11 cellular contexts compared by ENCODE assay signal in genomic region chr9:81588148-81588874, GRCh38.
DNase-seq lines count a peak whose midpoint lies in the region; ATAC-seq and TF ChIP-seq lines count a peak whose summit lies in the region.
"Had no signal": no experiment of that assay in that cellular context is flagged by ENCODE, and none has a peak within 500 bp of the region (broad histone marks: within the 10 kb centered on the region; RNA-seq: fewer than 3 reads in every experiment).

No MANE protein-coding gene starts in this region.

- peaks cover 16 to 34% of the 10 kb centered on the region in 2 donors for H3K4me1 ChIP-seq in mucosa of rectum (ENCODE audit: control insufficient read depth in 2 of 2, insufficient read depth in 2 of 2, low read length in 2 of 2)

- DNase-seq in AG08396 (ENCODE audit: low spot score) (peak; percentile 73), NCI-H460 (ENCODE audit: extremely low read depth, low read depth) (peak; percentile 17), epithelial cell of esophagus (ENCODE audit: low read depth) (peak; percentile 85), AML-193 (lab: John Stamatoyannopoulos, UW) (no peak), islet precursor cell (no peak), NCI-H2107 (lab: John Stamatoyannopoulos, UW) (no peak)
- DNase-seq: CD4-positive, alpha-beta memory T cell; stimulated activated naive CD4-positive, alpha-beta T cell treated with Interleukin-2 at 50 U/mL for 16 hours had no signal

- H3K9ac ChIP-seq in mucosa of rectum (ENCODE audit: low read depth in 1 of 2, low read length in 2 of 2) = peak overlapping the region; percentile 26 to 57

- no peaks in the 10 kb centered on the region for H3K27me3 ChIP-seq in mucosa of rectum (ENCODE audit: control insufficient read depth in 2 of 2, insufficient read depth in 2 of 2, low read length in 2 of 2)

- H3K4me3 ChIP-seq in epithelial cell of esophagus (ENCODE audit: low read length) = no peak overlapping the region
- H3K4me3 ChIP-seq in mucosa of rectum (ENCODE audit: low read length in 2 of 2) = peak overlapping the region; percentile 36 to 55

- no peaks in the 10 kb centered on the region for H3K9me3 ChIP-seq in mucosa of rectum (ENCODE audit: control insufficient read depth in 2 of 2, low read length in 2 of 2)

- no peak for TF ChIP-seq CTCF in epithelial cell of esophagus (IDR thresholded peaks at IDR 0.05; ENCODE audit: insufficient read depth, low read depth, low read length, missing control alignments)

- H3K36me3 ChIP-seq in mucosa of rectum (ENCODE audit: control insufficient read depth in 2 of 2, insufficient read depth in 2 of 2, low read length in 2 of 2) = peaks cover 13 to 19% of the 10 kb centered on the region in 2 donors

- no peak for ATAC-seq in GM19023 (IDR thresholded peaks at IDR 0.05; ENCODE audit: unreplicated experiment)
- ATAC-seq: activated naive CD4-positive, alpha-beta T cell treated with anti-CD3 and anti-CD28 coated beads, Interleukin-2, amount 50 U/mL, for 72 hours had no signal

- H3K27ac ChIP-seq in mucosa of rectum (ENCODE audit: low read depth in 2 of 2, low read length in 2 of 2) = peak overlapping the region; percentile 77 to 83

Comparison
In these comparisons a context has a peak if more than half of its experiments do, and no peak if none do; other contexts are left out.
1. DNase-seq: peak in AG08396 (single experiment), NCI-H460 (single experiment) and epithelial cell of esophagus (single experiment); none in AML-193 (0 of 2), islet precursor cell (single experiment) and NCI-H2107 (single experiment).